Comparison of ENCODE assay signal across 1 cellular context in the genomic region with DNA sequence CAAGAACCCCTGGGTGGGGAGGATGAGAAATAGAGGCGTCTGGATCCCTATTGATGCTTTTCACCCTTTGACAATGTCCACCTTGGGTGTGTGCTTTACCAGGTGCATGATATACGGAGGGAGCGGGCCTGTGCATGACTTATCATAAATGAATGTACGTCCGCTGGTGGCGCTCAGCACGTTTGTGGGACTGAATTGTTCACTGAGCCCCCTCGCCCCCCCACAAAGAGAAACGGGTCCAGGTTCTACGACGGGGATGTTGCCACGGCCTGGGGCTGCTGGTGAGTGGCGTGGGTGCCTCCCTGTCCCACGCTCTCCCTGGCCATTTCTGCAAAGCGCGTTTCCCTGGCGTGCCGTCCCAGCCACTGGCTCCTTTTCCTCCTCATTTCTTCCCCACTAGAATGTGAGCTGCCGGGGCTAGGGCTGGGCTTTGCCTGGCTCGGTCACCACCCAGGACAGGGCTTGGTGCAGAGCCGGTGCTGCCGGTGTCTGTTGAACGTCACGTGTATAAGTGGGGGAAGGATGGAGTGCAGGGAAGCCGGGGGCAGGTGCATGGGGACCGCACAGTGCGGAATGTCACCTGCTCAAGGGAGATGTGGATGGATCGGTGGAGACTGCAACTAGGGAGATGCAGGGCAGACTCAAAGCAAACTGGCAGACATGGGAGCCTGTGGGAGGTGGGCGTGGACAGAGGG.
A peak's percentile ranks its signal among the peaks of the same experiment; 100 is the strongest.
TF ChIP-seq lines count a peak whose summit lies in the region.

No MANE protein-coding gene starts in this region.

TF ChIP-seq in K562, 482 proteins besides CTCF, POLR2A, EP300 and RAD21:
- TF ChIP-seq, protein P1, sequence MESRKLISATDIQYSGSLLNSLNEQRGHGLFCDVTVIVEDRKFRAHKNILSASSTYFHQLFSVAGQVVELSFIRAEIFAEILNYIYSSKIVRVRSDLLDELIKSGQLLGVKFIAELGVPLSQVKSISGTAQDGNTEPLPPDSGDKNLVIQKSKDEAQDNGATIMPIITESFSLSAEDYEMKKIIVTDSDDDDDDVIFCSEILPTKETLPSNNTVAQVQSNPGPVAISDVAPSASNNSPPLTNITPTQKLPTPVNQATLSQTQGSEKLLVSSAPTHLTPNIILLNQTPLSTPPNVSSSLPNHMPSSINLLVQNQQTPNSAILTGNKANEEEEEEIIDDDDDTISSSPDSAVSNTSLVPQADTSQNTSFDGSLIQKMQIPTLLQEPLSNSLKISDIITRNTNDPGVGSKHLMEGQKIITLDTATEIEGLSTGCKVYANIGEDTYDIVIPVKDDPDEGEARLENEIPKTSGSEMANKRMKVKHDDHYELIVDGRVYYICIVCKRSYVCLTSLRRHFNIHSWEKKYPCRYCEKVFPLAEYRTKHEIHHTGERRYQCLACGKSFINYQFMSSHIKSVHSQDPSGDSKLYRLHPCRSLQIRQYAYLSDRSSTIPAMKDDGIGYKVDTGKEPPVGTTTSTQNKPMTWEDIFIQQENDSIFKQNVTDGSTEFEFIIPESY (CRISPR knock-in tag; IDR thresholded peaks at IDR 0.05) = peak; percentile 40; the same call in 1 of the 2 replicates
- no peak for TF ChIP-seq KDM2B (CRISPR knock-in tag; IDR thresholded peaks at IDR 0.05)
- TF ChIP-seq NFXL1 (CRISPR knock-in tag; IDR thresholded peaks at IDR 0.05) = no peak
- TF ChIP-seq, protein P2, sequence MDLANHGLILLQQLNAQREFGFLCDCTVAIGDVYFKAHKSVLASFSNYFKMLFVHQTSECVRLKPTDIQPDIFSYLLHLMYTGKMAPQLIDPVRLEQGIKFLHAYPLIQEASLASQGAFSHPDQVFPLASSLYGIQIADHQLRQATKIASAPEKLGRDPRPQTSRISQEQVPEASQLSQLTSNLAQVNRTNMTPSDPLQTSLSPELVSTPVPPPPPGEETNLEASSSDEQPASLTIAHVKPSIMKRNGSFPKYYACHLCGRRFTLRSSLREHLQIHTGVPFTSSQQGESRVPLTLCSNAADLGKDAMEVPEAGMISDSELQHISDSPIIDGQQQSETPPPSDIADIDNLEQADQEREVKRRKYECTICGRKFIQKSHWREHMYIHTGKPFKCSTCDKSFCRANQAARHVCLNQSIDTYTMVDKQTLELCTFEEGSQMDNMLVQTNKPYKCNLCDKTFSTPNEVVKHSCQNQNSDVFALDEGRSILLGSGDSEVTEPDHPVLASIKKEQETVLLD (IDR thresholded peaks at IDR 0.05) = no peak
- no peak for TF ChIP-seq SIN3B (IDR thresholded peaks at IDR 0.05; ENCODE audit: low read depth)
- TF ChIP-seq MAFF (IDR thresholded peaks at IDR 0.05; ENCODE audit: low read length) = no peak
